Comparison of ENCODE assay signal across 14 cellular contexts in the genomic region with DNA sequence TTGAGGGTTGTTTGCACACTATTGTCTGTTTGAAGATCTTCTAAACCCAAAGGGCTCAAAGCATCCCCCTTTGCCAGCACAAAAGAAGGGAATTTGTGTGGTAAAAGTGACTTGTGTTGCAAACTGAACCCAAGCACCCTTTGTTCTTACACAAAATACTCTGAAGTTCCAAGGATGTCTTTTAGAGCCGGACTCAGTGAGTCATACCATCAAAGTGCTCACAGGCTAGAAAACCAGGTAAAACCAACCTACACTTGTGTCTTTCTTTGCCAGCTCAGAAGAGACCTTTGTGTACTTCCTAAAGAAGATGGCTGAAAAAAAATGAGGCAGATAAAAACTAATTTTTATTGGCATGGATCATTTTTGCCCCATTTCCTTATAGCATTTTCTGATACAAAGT.
"Had no signal": no experiment of that assay in that cellular context is flagged by ENCODE, and none has a peak within 500 bp of the region (broad histone marks: within the 10 kb centered on the region; RNA-seq: fewer than 3 reads in every experiment).

No MANE protein-coding gene starts in this region.

- H3K4me3 ChIP-seq: adrenal gland, body of pancreas, lower lobe of right lung had no signal

- H3K27ac Mint-ChIP-seq: activated naive CD4-positive, alpha-beta T cell treated with anti-CD3 and anti-CD28 coated beads, Interleukin-2, amount 50 U/mL, for 72 hours; nephron progenitor cell; T-helper 1 cell treated with Interleukin-12 subunit alpha and Interleukin-12 subunit beta and Interleukin-4 antibody, amounts not matched to agents 30 μg/mL and 1 μg/mL, for 36 hours had no signal

- H3K4me3 Mint-ChIP-seq: nephron progenitor cell; T-helper 1 cell treated with Interleukin-12 subunit alpha and Interleukin-12 subunit beta and Interleukin-4 antibody, amounts not matched to agents 30 μg/mL and 1 μg/mL, for 36 hours had no signal

- H3K9me3 ChIP-seq: adrenal gland, body of pancreas, lower lobe of right lung had no signal

- H3K36me3 Mint-ChIP-seq: activated naive CD4-positive, alpha-beta T cell treated with anti-CD3 and anti-CD28 coated beads, Interleukin-2, amount 50 U/mL, for 72 hours had no signal

- H3K9me3 Mint-ChIP-seq: activated naive CD4-positive, alpha-beta T cell treated with anti-CD3 and anti-CD28 coated beads, Interleukin-2, amount 50 U/mL, for 72 hours; nephron progenitor cell; T-helper 1 cell treated with Interleukin-12 subunit alpha and Interleukin-12 subunit beta and Interleukin-4 antibody, amounts not matched to agents 30 μg/mL and 1 μg/mL, for 36 hours had no signal

- H3K27me3 ChIP-seq: adrenal gland, body of pancreas had no signal

- DNase-seq: activated CD4-positive, CD25-positive, alpha-beta regulatory T cell treated with anti-CD3 and anti-CD28 coated beads, Interleukin-2, amount 50 U/mL, for 72 hours; activated CD8-positive, alpha-beta memory T cell treated with anti-CD3 and anti-CD28 coated beads for 24 hours; activated gamma-delta T cell; adrenal gland; body of pancreas; cortex of kidney; effector CD4-positive, alpha-beta T cell; lower lobe of right lung; midbrain; nephron progenitor cell; stimulated activated naive CD4-positive, alpha-beta T cell had no signal

- H3K27ac ChIP-seq: adrenal gland, body of pancreas, lower lobe of right lung had no signal

- H3K4me1 ChIP-seq: adrenal gland, body of pancreas, lower lobe of right lung had no signal

- ATAC-seq: activated naive CD4-positive, alpha-beta T cell treated with anti-CD3 and anti-CD28 coated beads, Interleukin-2, amount 50 U/mL, for 72 hours; body of pancreas; esophagus mucosa; lower lobe of right lung had no signal
